In genomic region chr15:81001180-81002003, GRCh38 we compare ENCODE assay signal across 8 cellular contexts. TPM values are rescaled to one million over a fixed set of nuclear protein-coding genes. Genes with fewer than 3 reads are reported as not detected.
DNase-seq lines count a peak whose midpoint lies in the region; ATAC-seq and TF ChIP-seq lines count a peak whose summit lies in the region.

No MANE protein-coding gene starts in this region.

- intact Hi-C loops in PC-9 (cut with micrococcal nuclease; ENCODE audit: unreplicated experiment): loop anchor here (5.0 kb wide), 1 partner anchor 106 kb away; no protein-coding TSS in a partner anchor

- H3K27me3 ChIP-seq in AG04450 (ENCODE audit: control insufficient read depth, insufficient read depth, low read length) (no peaks in the 10 kb centered on the region), PC-9 (ENCODE audit: insufficient read depth, low read depth) (no peaks in the 10 kb centered on the region)

- H3F3A ChIP-seq in PC-9 (ENCODE audit: insufficient read depth, low read depth): peaks cover 19% of the 10 kb centered on the region; the same call in 1 of the 2 replicates

- peaks cover 18% of the 10 kb centered on the region for H3K4me1 ChIP-seq in PC-9 (replicated peaks; ENCODE audit: insufficient read depth)

- H3K4me3 ChIP-seq in AG04450 (ENCODE audit: low read depth, low read length): peak overlapping the region; percentile 83
- H3K4me3 ChIP-seq in PC-9: peak overlapping the region; percentile 76

- H3K4me2 ChIP-seq in PC-9: peak overlapping the region; percentile 93

- ATAC-seq in GM18520 (IDR thresholded peaks at IDR 0.05; ENCODE audit: unreplicated experiment) (peak; percentile 24), HG02981 (IDR thresholded peaks at IDR 0.05; ENCODE audit: unreplicated experiment) (peak; percentile 30)

- DNase-seq in AG04450 (ENCODE audit: low read depth, low spot score) (no peak), PC-9 (peak in 1 of 2 experiments; percentile 58), germinal center (ENCODE audit: low spot score) (peak; percentile 54), occipital lobe (lab: John Stamatoyannopoulos, UW) (peak; percentile 32), NCI-H187 treated with DMSO at 0.1 percent for 48 hours (lab: John Stamatoyannopoulos, UW) (no peak)
- DNase-seq in activated gamma-delta T cell treated with anti-CD3 and anti-CD28 coated beads, Interleukin-2, amount 50 U/mL, for 16 hours (ENCODE audit: low read depth): peak; percentile 29

- POLR2A ChIA-PET in AG04450 (lab: Yijun Ruan, JAX): interaction anchor here (1.2 kb wide), 1 partner anchor 10 kb away, joined by 13 read pairs; no protein-coding TSS in a partner anchor
- POLR2A ChIA-PET in PC-9 (lab: Charles Lee; ENCODE audit: unreplicated experiment): interaction anchor here (0.6 to 0.9 kb wide), 3 partner anchors 28 to 546 kb away, joined by 3 to 4 read pairs (median 3); no protein-coding TSS in a partner anchor

- H2AFZ ChIP-seq in PC-9: peak overlapping the region; percentile 93

- peaks cover 11% of the 10 kb centered on the region for H3K9me3 ChIP-seq in AG04450 (ENCODE audit: control insufficient read depth, insufficient read depth, low read length)
- no peaks in the 10 kb centered on the region for H3K9me3 ChIP-seq in PC-9 (ENCODE audit: insufficient read depth, low read depth)

- peaks cover 49% of the 10 kb centered on the region for H3K79me2 ChIP-seq in PC-9 (ENCODE audit: low read depth)

- H3K36me3 ChIP-seq in PC-9 (ENCODE audit: low read depth): no peaks in the 10 kb centered on the region

- H3K27ac ChIP-seq in AG04450 (ENCODE audit: low read depth, low read length) (peak overlapping the region; percentile 80), PC-9 (peak overlapping the region; percentile 83)

- H3K9me2 ChIP-seq in PC-9 (ENCODE audit: insufficient read depth): no peaks in the 10 kb centered on the region

- CTCF ChIA-PET in AG04450 (lab: Charles Lee): interaction anchor here (2.3 kb wide), 1 partner anchor 265 kb away, joined by 15 read pairs; no protein-coding TSS in a partner anchor
- CTCF ChIA-PET in PC-9 (lab: Charles Lee): no interaction called here

- no peaks in the 10 kb centered on the region; the same call in 1 of the 2 replicates for H4K20me1 ChIP-seq in PC-9 (ENCODE audit: insufficient read depth)

- TF ChIP-seq CTCF in AG04450 (IDR thresholded peaks at IDR 0.05; ENCODE audit: low read depth, low read length) (no peak), PC-9 (conservative IDR thresholded peaks at IDR 0.05) (no peak)

- BruUV-seq in PC-9 (replicated peaks; lab: Mats Ljungman, UMichigan): TSS peak; percentile 21

RNA-seq across cellular contexts. Expression of gene TLNRD1, which starts 0.7 kb away (rescaled TPM):
- polyA plus RNA-seq in AG04450 (2011; rRNA removed): 3.5 and 4.1 TPM in 2 replicates
- polyA minus RNA-seq in AG04450 (2011; rRNA and poly(A)+ RNA removed): 4.1 and 4.2 TPM in 2 replicates
- total RNA-seq in PC-9 (2021) (14.9 and 18.2 TPM in 2 replicates), occipital lobe (8.6 TPM)

RNA-seq across cellular contexts. Expression of gene MESD, which starts 11.8 kb away (rescaled TPM):
- 19.1 and 23.9 TPM in 2 replicates for polyA plus RNA-seq in AG04450 (2011; rRNA removed)
- 8.4 and 12.4 TPM in 2 replicates for polyA minus RNA-seq in AG04450 (2011; rRNA and poly(A)+ RNA removed)
- total RNA-seq in PC-9 (2021) (21.9 and 22.8 TPM in 2 replicates), occipital lobe (14.7 TPM)

Comparison
In these comparisons a context has a peak if more than half of its experiments do, and no peak if none do; other contexts are left out.
1. DNase-seq: peak in activated gamma-delta T cell treated with anti-CD3 and anti-CD28 coated beads, Interleukin-2, amount 50 U/mL, for 16 hours (single experiment), germinal center (single experiment) and occipital lobe (single experiment); none in AG04450 (single experiment) and NCI-H187 treated with DMSO at 0.1 percent for 48 hours (single experiment).